In the genomic region with DNA sequence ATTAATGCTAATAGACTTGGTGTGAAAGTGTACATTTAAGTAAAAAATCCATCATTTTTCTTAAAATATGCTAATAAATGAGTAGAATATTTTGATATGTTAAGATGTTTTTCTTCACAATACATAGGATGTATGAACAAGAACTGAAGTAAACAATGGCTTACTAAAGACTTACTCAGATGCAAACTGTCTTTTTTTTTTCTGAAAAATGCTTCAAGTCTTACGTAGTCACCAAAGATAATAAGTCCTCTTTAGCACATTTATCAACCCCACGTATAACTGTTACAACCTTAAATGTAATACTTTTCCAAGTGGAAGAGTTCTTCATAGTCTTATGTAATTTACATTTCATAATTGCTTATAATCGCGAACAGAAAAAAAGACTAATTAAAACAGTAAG, we compare ENCODE assay signal across 19 cellular contexts.
"Had no signal": no experiment of that assay in that cellular context is flagged by ENCODE, and none has a peak within 500 bp of the region (broad histone marks: within the 10 kb centered on the region; RNA-seq: fewer than 3 reads in every experiment).

No MANE protein-coding gene starts in this region.

- DNase-seq: activated CD4-positive, alpha-beta memory T cell treated with anti-CD3 and anti-CD28 coated beads, Interleukin-2, amount 10 ng/mL, durations not matched to agents 7 days and 5 days; activated effector memory CD4-positive, alpha-beta T cell treated with Interleukin-2 at 50 U/mL for 16 hours; activated T-cell treated with anti-CD3 and anti-CD28 coated beads, Interleukin-2, amount 50 U/mL, for 4 hours; adrenal gland; caudate nucleus; colonic mucosa; gastrocnemius medialis; heart right ventricle; left colon; ovary; sigmoid colon; spleen; stimulated activated naive CD8-positive, alpha-beta T cell treated with anti-CD3 and anti-CD28 coated beads, Interleukin-15, amount 100 ng/mL, for 72 hours; testis; upper lobe of right lung had no signal

- H3K4me1 ChIP-seq: colonic mucosa, neural progenitor cell, testis had no signal

- ATAC-seq: activated T-cell treated with anti-CD3 and anti-CD28 coated beads, Interleukin-2, amount 50 U/mL, for 4 hours; esophagus mucosa; gastrocnemius medialis; heart right ventricle; left colon; stimulated activated naive CD8-positive, alpha-beta T cell treated with anti-CD3 and anti-CD28 coated beads, Interleukin-15, amount 100 ng/mL, for 72 hours; upper lobe of right lung had no signal

- H3K27ac ChIP-seq: adrenal gland, colonic mucosa, neural progenitor cell, ovary, sigmoid colon, spleen, testis, upper lobe of right lung, VCaP had no signal

- H3K27me3 ChIP-seq: adrenal gland, colonic mucosa, gastrocnemius medialis, heart right ventricle, neural progenitor cell, ovary, sigmoid colon, spleen, testis, upper lobe of right lung had no signal

- FAIRE-seq: endometrium had no signal

- H3K9me3 ChIP-seq: adrenal gland, colonic mucosa, gastrocnemius medialis, heart right ventricle, ovary, sigmoid colon, spleen, testis, upper lobe of right lung had no signal

- H3K36me3 ChIP-seq: adrenal gland, colonic mucosa, gastrocnemius medialis, neural progenitor cell, ovary, sigmoid colon had no signal

- H3K4me3 ChIP-seq: adrenal gland, colonic mucosa, gastrocnemius medialis, heart right ventricle, neural progenitor cell, ovary, sigmoid colon, spleen, testis, upper lobe of right lung had no signal
